ENCODE assay signal across 8 cellular contexts in the genomic region with DNA sequence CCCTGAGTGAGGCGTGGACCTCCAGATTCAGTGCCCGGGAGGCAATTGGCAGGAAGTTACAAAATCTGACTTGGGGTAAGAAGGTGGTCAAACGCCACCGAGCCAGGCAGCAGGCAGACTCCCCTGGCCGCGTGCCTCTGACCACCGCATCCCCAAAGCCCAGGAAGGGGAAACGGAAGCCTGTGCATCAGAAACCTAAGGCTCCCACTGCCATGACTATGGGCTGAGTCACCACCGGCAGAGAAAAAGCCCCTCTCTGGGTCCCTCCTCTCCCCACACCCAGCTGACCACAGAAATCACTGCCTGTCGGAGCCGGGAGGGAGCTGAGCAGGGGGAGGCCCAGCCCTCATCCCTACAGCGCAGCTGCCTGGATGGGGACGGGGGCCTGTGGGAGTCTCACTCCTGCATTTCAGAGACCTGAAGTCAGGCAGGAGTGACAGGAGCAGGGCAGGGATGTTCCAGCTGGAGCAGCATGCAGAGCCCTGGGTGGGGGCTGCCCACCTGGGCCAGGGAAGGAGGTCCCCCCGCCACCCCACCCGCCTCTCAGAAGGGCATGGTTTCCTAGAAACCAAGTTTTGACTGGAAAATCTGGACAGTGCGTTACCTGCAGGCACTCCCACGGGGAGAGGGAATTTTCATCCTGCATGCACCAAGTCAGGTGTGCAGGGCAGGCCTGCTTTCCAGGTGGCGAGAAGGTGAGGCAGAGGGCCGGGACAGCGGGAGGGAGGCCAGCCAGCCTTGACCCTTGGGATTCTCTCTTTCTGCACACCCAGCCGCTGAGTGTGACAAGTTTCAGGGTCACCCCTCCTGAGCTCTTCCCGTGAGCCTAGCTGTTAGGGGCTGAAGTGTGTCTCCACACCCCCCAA.
DNase-seq lines count a peak whose midpoint lies in the region; ATAC-seq and TF ChIP-seq lines count a peak whose summit lies in the region.

No MANE protein-coding gene starts in this region.

- ATAC-seq in HG03108 (IDR thresholded peaks at IDR 0.05; ENCODE audit: unreplicated experiment) = no peak
- no peak for ATAC-seq in HG02798 (IDR thresholded peaks at IDR 0.05; ENCODE audit: poor library complexity, unreplicated experiment)

- in situ Hi-C loops in Caki2 (cut with HindIII; ENCODE audit: low pct_unique_long_range_greater_than_20kb, low sequenced_read_pairs) = no loop called here
- in situ Hi-C loops in astrocyte of the cerebellum (cut with HindIII; ENCODE audit: low sequenced_read_pairs) = no loop called here

- peak; percentile 75 for DNase-seq in Caki2 (ENCODE audit: low read depth)
- peak; percentile 96 for DNase-seq in MV-4-11 (lab: John Stamatoyannopoulos, UW)
- DNase-seq in astrocyte of the cerebellum (ENCODE audit: low read depth) = peak; percentile 97
- peak; percentile 41 for DNase-seq in left kidney (ENCODE audit: low read depth, low spot score)
- DNase-seq in stromal cell of bone marrow (ENCODE audit: low read depth) = peak; percentile 97
- DNase-seq in NCI-H510A treated with DMSO at 0.1 percent for 48 hours (lab: John Stamatoyannopoulos, UW) = no peak

- TF ChIP-seq CTCF in astrocyte of the cerebellum (IDR thresholded peaks at IDR 0.05; ENCODE audit: low read depth, low read length, missing control alignments) = no peak

- H3K4me3 ChIP-seq in astrocyte of the cerebellum (ENCODE audit: low read depth, low read length) = no peak overlapping the region
